In the genomic region with DNA sequence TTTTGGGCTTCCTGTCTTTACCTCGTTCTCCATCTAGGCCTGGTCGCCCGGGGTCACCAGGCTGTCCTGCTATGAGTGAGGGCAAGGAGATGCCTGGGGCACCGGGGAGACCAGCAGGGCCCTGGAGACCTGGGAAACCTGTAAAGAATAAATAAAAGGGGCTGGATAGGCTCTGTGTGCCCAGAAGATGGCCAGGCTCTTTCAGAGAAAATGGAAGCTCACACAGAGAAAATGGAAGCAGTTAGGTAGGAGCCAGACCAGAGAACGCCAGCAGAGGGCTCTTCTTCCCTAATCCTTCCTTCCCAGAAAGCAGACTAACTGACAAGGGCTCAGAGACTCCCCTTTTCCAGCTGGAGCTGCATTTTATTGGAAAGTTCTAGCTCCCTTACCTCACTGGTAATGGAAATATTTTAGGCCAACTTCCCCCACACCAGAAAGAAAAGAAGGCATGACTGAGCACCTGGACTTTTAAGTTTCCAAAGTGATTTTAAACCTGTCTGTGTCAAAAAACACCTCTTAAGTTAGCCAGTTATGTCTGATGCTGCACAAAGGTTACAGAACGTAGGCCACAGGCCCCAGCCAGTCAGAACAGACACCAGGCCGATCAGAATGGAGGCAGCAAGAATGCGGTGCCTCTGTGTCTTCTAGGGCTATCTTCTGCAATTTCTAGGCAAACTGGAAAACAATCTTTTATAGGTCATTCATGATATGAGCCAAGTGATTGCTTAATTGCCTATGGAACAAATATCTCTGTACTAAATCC, we compare ENCODE assay signal across 10 cellular contexts.
DNase-seq lines count a peak whose midpoint lies in the region; ATAC-seq and TF ChIP-seq lines count a peak whose summit lies in the region.
"Had no signal": no experiment of that assay in that cellular context is flagged by ENCODE, and none has a peak within 500 bp of the region (broad histone marks: within the 10 kb centered on the region; RNA-seq: fewer than 3 reads in every experiment).

No MANE protein-coding gene starts in this region.

- H3K4me3 ChIP-seq in GM12864 (ENCODE audit: low read depth, low read length): no peak overlapping the region
- H3K4me3 ChIP-seq: SJSA1, thoracic aorta had no signal

- DNase-seq in GM12864 (ENCODE audit: low read depth) (no peak), NAMALWA (ENCODE audit: low spot score) (peak; percentile 1), myocyte (ENCODE audit: low read depth) (peak; percentile 52), NCI-H146 (lab: John Stamatoyannopoulos, UW) (no peak), activated gamma-delta T cell treated with Interleukin-2 at 50 U/mL for 16 hours (no peak)

- peak overlapping the region in 3 of 5 experiments; percentile 42 to 84 (median 61) for H3K27ac Mint-ChIP-seq in brain

- no peaks in the 10 kb centered on the region for H3K9me3 Mint-ChIP-seq in brain

- ATAC-seq in GM21723 (IDR thresholded peaks at IDR 0.05; ENCODE audit: unreplicated experiment): no peak
- ATAC-seq in GM18498 (IDR thresholded peaks at IDR 0.05; ENCODE audit: unreplicated experiment): no peak

- H3K4me3 Mint-ChIP-seq in brain: no peak overlapping the region

- peaks cover 14% of the 10 kb centered on the region for H3K36me3 Mint-ChIP-seq in brain

- TF ChIP-seq CTCF in GM12864 (IDR thresholded peaks at IDR 0.05; ENCODE audit: low read depth, low read length, missing control alignments) (peak; percentile 26), brain (conservative IDR thresholded peaks at IDR 0.05) (peak; percentile 54 to 66)

- no peaks in the 10 kb centered on the region for H3K27me3 Mint-ChIP-seq in brain

- H3K4me1 Mint-ChIP-seq in brain: peaks cover 10% of the 10 kb centered on the region

Comparison
In these comparisons a context has a peak if more than half of its experiments do, and no peak if none do; other contexts are left out.
1. DNase-seq: peak in NAMALWA (single experiment) and myocyte (single experiment); none in GM12864 (single experiment), NCI-H146 (single experiment) and activated gamma-delta T cell treated with Interleukin-2 at 50 U/mL for 16 hours (single experiment).